14 cellular contexts compared by ENCODE assay signal in the genomic region with DNA sequence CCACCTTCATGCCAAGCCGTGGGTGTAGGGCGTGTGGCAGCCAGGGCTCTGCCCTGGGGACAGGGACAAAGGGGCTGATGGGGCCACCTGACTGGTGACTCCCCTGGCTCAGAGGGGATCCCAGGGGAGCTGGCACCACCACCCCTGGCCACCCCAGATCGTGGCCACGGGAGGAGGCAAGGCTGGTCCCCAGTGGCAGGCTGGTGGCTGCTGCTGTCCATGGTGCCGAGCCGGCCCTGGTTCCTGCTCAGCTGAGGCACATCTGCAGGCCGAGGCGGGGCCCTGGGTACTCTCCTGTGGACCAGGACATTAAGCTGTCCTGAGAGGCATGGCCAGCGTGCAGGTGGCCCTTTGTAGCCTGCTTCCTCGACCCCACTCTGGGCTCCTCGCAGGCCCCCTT. TPM values are rescaled to one million over a fixed set of nuclear protein-coding genes. Genes with fewer than 3 reads are reported as not detected.
"Had no signal": no experiment of that assay in that cellular context is flagged by ENCODE, and none has a peak within 500 bp of the region (broad histone marks: within the 10 kb centered on the region; RNA-seq: fewer than 3 reads in every experiment).

No MANE protein-coding gene starts in this region.

- H3K27me3 ChIP-seq: body of pancreas, gastrocnemius medialis, suprapubic skin had no signal

- H3K27ac ChIP-seq: body of pancreas, epithelial cell of prostate, gastrocnemius medialis, suprapubic skin had no signal

- H3K9me3 ChIP-seq: body of pancreas, gastrocnemius medialis, suprapubic skin had no signal

- H3K36me3 ChIP-seq: gastrocnemius medialis had no signal

- H3K4me3 ChIP-seq: body of pancreas, gastrocnemius medialis, smooth muscle cell, suprapubic skin had no signal

- H3K4me1 ChIP-seq: body of pancreas, gastrocnemius medialis had no signal

- DNase-seq: activated B cell treated with CpG ODN at 0.5 μM for 24 hours; activated CD4-positive, alpha-beta T cell treated with anti-CD3 and anti-CD28 coated beads, Interleukin-2, amount 50 U/mL, for 1 hour; activated naive CD4-positive, alpha-beta T cell treated with anti-CD3 and anti-CD28 coated beads, Interleukin-2, amount 50 U/mL, for 16 hours; activated T-cell treated with anti-CD3 and anti-CD28 coated beads, Interleukin-2, amount 50 U/mL, for 1 hour; body of pancreas; effector memory CD8-positive, alpha-beta T cell; gastrocnemius medialis; posterior cingulate gyrus; right cardiac atrium; stimulated activated naive CD4-positive, alpha-beta T cell had no signal

- H3K4me2 ChIP-seq: smooth muscle cell had no signal

- ATAC-seq: body of pancreas; effector memory CD8-positive, alpha-beta T cell; gastrocnemius medialis; right cardiac atrium had no signal

RNA-seq across cellular contexts. Expression of gene PLCH2, which starts 6.5 kb away (rescaled TPM):
- total RNA-seq: gastrocnemius medialis had no signal

RNA-seq across cellular contexts. Expression of gene HES5, which starts 47.5 kb away (rescaled TPM):
- total RNA-seq: activated B cell treated with CpG ODN at 0.5 μM for 24 hours; body of pancreas; T-helper 1 cell treated with Interleukin-12 subunit alpha and Interleukin-12 subunit beta and Interleukin-4 antibody, amounts not matched to agents 30 ng/mL and 1 ng/mL, for 36 hours had no signal
